18 cellular contexts compared by ENCODE assay signal in genomic region chr4:1230316-1230715, GRCh38. TPM values are rescaled to one million over a fixed set of nuclear protein-coding genes. Genes with fewer than 3 reads are reported as not detected.
A peak's percentile ranks its signal among the peaks of the same experiment; 100 is the strongest.
DNase-seq lines count a peak whose midpoint lies in the region; ATAC-seq and TF ChIP-seq lines count a peak whose summit lies in the region.
"Had no signal": no experiment of that assay in that cellular context is flagged by ENCODE, and none has a peak within 500 bp of the region (broad histone marks: within the 10 kb centered on the region; RNA-seq: fewer than 3 reads in every experiment).

No MANE protein-coding gene starts in this region.

- H2AFZ ChIP-seq in neuronal stem cell (ENCODE audit: low read length), result no peak overlapping the region
- H2AFZ ChIP-seq: GM23248 had no signal

- DNase-seq in activated naive CD8-positive, alpha-beta T cell treated with anti-CD3 and anti-CD28 coated beads, Interleukin-2, amount 10 ng/mL, durations not matched to agents 7 days and 5 days, result no peak
- DNase-seq in activated naive CD8-positive, alpha-beta T cell treated with anti-CD3 and anti-CD28 coated beads for 36 hours, result no peak
- DNase-seq in RWPE1 (ENCODE audit: low spot score) (no peak), neuronal stem cell (ENCODE audit: low spot score) (no peak), type B pancreatic cell (ENCODE audit: extremely low spot score, unreplicated experiment) (no peak)
- DNase-seq: Caco-2; CD4-positive, CD25-positive, alpha-beta regulatory T cell; CD8-positive, alpha-beta T cell; DMS153; DND-41; GM23248; H9 had no signal

- ATAC-seq in activated naive CD8-positive, alpha-beta T cell treated with anti-CD3 and anti-CD28 coated beads, Interleukin-2, amount 10 ng/mL, durations not matched to agents 7 days and 5 days (ENCODE audit: low read depth), result peak; percentile 6
- ATAC-seq in GM21360 (IDR thresholded peaks at IDR 0.05; ENCODE audit: unreplicated experiment), result no peak
- ATAC-seq: CD8-positive, alpha-beta T cell; HCT116 had no signal

- no peak overlapping the region for H4K91ac ChIP-seq in neuronal stem cell (ENCODE audit: low read depth, low read length, poor library complexity)

- peaks cover 51% of the 10 kb centered on the region for H3K79me1 ChIP-seq in neuronal stem cell (ENCODE audit: low read depth, low read length)

- H3K9ac ChIP-seq in neuronal stem cell (ENCODE audit: low read depth, low read length, poor library complexity), result no peak overlapping the region
- H3K9ac ChIP-seq: BLaER1, GM23248 had no signal

- H3K27me3 Mint-ChIP-seq in activated naive CD8-positive, alpha-beta T cell treated with anti-CD3 and anti-CD28 coated beads, Interleukin-2, amount 10 ng/mL, durations not matched to agents 7 days and 5 days, result no peaks in the 10 kb centered on the region
- no peaks in the 10 kb centered on the region for H3K27me3 Mint-ChIP-seq in activated naive CD8-positive, alpha-beta T cell treated with anti-CD3 and anti-CD28 coated beads for 36 hours
- no peaks in the 10 kb centered on the region for H3K27me3 Mint-ChIP-seq in type B pancreatic cell
- H3K27me3 Mint-ChIP-seq: B cell; CD4-positive, CD25-positive, alpha-beta regulatory T cell had no signal

- no peak overlapping the region for H3K4me2 ChIP-seq in neuronal stem cell (ENCODE audit: insufficient read depth, low read length, poor library complexity, severe bottlenecking)
- H3K4me2 ChIP-seq: BLaER1 had no signal

- no peaks in the 10 kb centered on the region for H3K9me3 Mint-ChIP-seq in activated naive CD8-positive, alpha-beta T cell treated with anti-CD3 and anti-CD28 coated beads, Interleukin-2, amount 10 ng/mL, durations not matched to agents 7 days and 5 days
- H3K9me3 Mint-ChIP-seq in activated naive CD8-positive, alpha-beta T cell treated with anti-CD3 and anti-CD28 coated beads for 36 hours, result no peaks in the 10 kb centered on the region
- no peaks in the 10 kb centered on the region for H3K9me3 Mint-ChIP-seq in type B pancreatic cell
- H3K9me3 Mint-ChIP-seq: CD4-positive, CD25-positive, alpha-beta regulatory T cell; CD8-positive, alpha-beta T cell; H9 had no signal

- H3K4me3 ChIP-seq in neuronal stem cell (ENCODE audit: low read length in 2 of 2), result no peak overlapping the region
- H3K4me3 ChIP-seq: BLaER1, GM23248 had no signal

- no peak overlapping the region for H2BK15ac ChIP-seq in neuronal stem cell (ENCODE audit: low read length)

- no peak overlapping the region for H2AK5ac ChIP-seq in neuronal stem cell (ENCODE audit: low read depth, low read length)

- TF ChIP-seq CTCF in RWPE1 (conservative IDR thresholded peaks at IDR 0.05; ENCODE audit: low read depth) (no peak), type B pancreatic cell (conservative IDR thresholded peaks at IDR 0.05) (no peak)

- H4K8ac ChIP-seq in neuronal stem cell (ENCODE audit: low read depth, low read length), result no peak overlapping the region

- no peak overlapping the region for H3K27ac Mint-ChIP-seq in activated naive CD8-positive, alpha-beta T cell treated with anti-CD3 and anti-CD28 coated beads, Interleukin-2, amount 10 ng/mL, durations not matched to agents 7 days and 5 days
- H3K27ac Mint-ChIP-seq in activated naive CD8-positive, alpha-beta T cell treated with anti-CD3 and anti-CD28 coated beads for 36 hours, result no peak overlapping the region
- H3K27ac Mint-ChIP-seq in type B pancreatic cell, result no peak overlapping the region
- H3K27ac Mint-ChIP-seq: B cell; CD4-positive, CD25-positive, alpha-beta regulatory T cell; CD8-positive, alpha-beta T cell had no signal

- no peak overlapping the region for H2BK5ac ChIP-seq in neuronal stem cell (ENCODE audit: low read length)

- H3K27me3 ChIP-seq in neuronal stem cell (ENCODE audit: control insufficient read depth in 3 of 3, insufficient read depth in 3 of 3, low read depth in 1 of 3, low read length in 3 of 3), result peaks cover 0 to 2% (median 0%) of the 10 kb centered on the region in 3 experiments
- H3K27me3 ChIP-seq: BLaER1 had no signal

- peaks cover 29% of the 10 kb centered on the region for H3K36me3 Mint-ChIP-seq in activated naive CD8-positive, alpha-beta T cell treated with anti-CD3 and anti-CD28 coated beads, Interleukin-2, amount 10 ng/mL, durations not matched to agents 7 days and 5 days
- H3K36me3 Mint-ChIP-seq in activated naive CD8-positive, alpha-beta T cell treated with anti-CD3 and anti-CD28 coated beads for 36 hours, result peaks cover 20% of the 10 kb centered on the region
- peaks cover 12% of the 10 kb centered on the region for H3K36me3 Mint-ChIP-seq in type B pancreatic cell

- no peak overlapping the region for H3K18ac ChIP-seq in neuronal stem cell (ENCODE audit: low read length)

- peaks cover 0 to 16% of the 10 kb centered on the region in 2 donors for H3K4me1 ChIP-seq in neuronal stem cell (ENCODE audit: control insufficient read depth in 2 of 2, insufficient read depth in 1 of 2, low read depth in 1 of 2, low read length in 2 of 2)
- H3K4me1 ChIP-seq: Caco-2 had no signal

- H3K4me1 Mint-ChIP-seq in activated naive CD8-positive, alpha-beta T cell treated with anti-CD3 and anti-CD28 coated beads, Interleukin-2, amount 10 ng/mL, durations not matched to agents 7 days and 5 days, result peaks cover 5% of the 10 kb centered on the region
- H3K4me1 Mint-ChIP-seq in activated naive CD8-positive, alpha-beta T cell treated with anti-CD3 and anti-CD28 coated beads for 36 hours, result peaks cover 2% of the 10 kb centered on the region
- peaks cover 15% of the 10 kb centered on the region for H3K4me1 Mint-ChIP-seq in type B pancreatic cell (ENCODE audit: unreplicated experiment)
- H3K4me1 Mint-ChIP-seq: B cell, H9 had no signal

- H3K23ac ChIP-seq in neuronal stem cell (ENCODE audit: low read depth, low read length, poor library complexity), result peak overlapping the region; percentile 90

- peaks cover 0 to 5% of the 10 kb centered on the region in 2 donors for H3K9me3 ChIP-seq in neuronal stem cell (replicated peaks in 1 of 2; ENCODE audit: control insufficient read depth in 2 of 2, insufficient read depth in 1 of 2, low read depth in 1 of 2, low read length in 2 of 2)
- H3K9me3 ChIP-seq: BLaER1, Caco-2 had no signal

- POLR2A ChIA-PET in activated naive CD8-positive, alpha-beta T cell treated with anti-CD3 and anti-CD28 coated beads, Interleukin-2, amount 10 ng/mL, durations not matched to agents 7 days and 5 days (lab: Charles Lee), result no interaction called here
- POLR2A ChIA-PET in RWPE1 (lab: Yijun Ruan, JAX; ENCODE audit: low non-redundant PET), result no interaction called here

- H2BK12ac ChIP-seq in neuronal stem cell (ENCODE audit: low read length), result no peak overlapping the region

- H3K4ac ChIP-seq in neuronal stem cell (ENCODE audit: low read length), result no peak overlapping the region

- H3K27ac ChIP-seq in RWPE1 (peak overlapping the region; percentile 87), neuronal stem cell (replicated peaks; ENCODE audit: low read length) (no peak overlapping the region)
- H3K27ac ChIP-seq: 22Rv1, BLaER1, C4-2B, GM23248 had no signal

- H3K36me3 ChIP-seq in neuronal stem cell (replicated peaks in 1 of 2; ENCODE audit: control insufficient read depth in 2 of 2, insufficient read depth in 2 of 2, low read length in 2 of 2), result peaks cover 81 to 91% of the 10 kb centered on the region in 2 donors

- CTCF ChIA-PET in RWPE1 (lab: Yijun Ruan, JAX), result no interaction called here

- H3K14ac ChIP-seq in neuronal stem cell (ENCODE audit: low read length), result no peak overlapping the region

- H3K4me3 Mint-ChIP-seq in activated naive CD8-positive, alpha-beta T cell treated with anti-CD3 and anti-CD28 coated beads, Interleukin-2, amount 10 ng/mL, durations not matched to agents 7 days and 5 days, result no peak overlapping the region
- H3K4me3 Mint-ChIP-seq in activated naive CD8-positive, alpha-beta T cell treated with anti-CD3 and anti-CD28 coated beads for 36 hours, result no peak overlapping the region
- H3K4me3 Mint-ChIP-seq in type B pancreatic cell, result no peak overlapping the region
- H3K4me3 Mint-ChIP-seq: B cell; CD4-positive, CD25-positive, alpha-beta regulatory T cell; CD8-positive, alpha-beta T cell; H9 had no signal

- WGBS in neuronal stem cell (ENCODE audit: extremely low coverage in 2 of 2, insufficient read length in 2 of 2, insufficient replicate concordance in 1 of 2), 2 donors, result no CpG with 5 or more reads among the region's 22 CpGs

- no peak overlapping the region for H2BK120ac ChIP-seq in neuronal stem cell (ENCODE audit: low read depth, low read length)

RNA-seq across cellular contexts. Expression of gene CTBP1, which starts 18.6 kb away (rescaled TPM):
- 100 to 1,000 TPM; 194 to 211 TPM for total RNA-seq in activated naive CD8-positive, alpha-beta T cell treated with anti-CD3 and anti-CD28 coated beads, Interleukin-2, amount 10 ng/mL, durations not matched to agents 7 days and 5 days
- total RNA-seq in activated naive CD8-positive, alpha-beta T cell treated with anti-CD3 and anti-CD28 coated beads for 36 hours, result 100 to 1,000 TPM; 135 to 141 TPM
- polyA plus RNA-seq in neuronal stem cell (2013, experiment 1 of 2), result 151 TPM
- 149 TPM for polyA plus RNA-seq in neuronal stem cell (2013, experiment 2 of 2)
- 147 and 165 TPM in 2 replicates for total RNA-seq in type B pancreatic cell (ENCODE audit: low replicate concordance)

RNA-seq across cellular contexts. Expression of gene SPON2, which starts 57.9 kb away (rescaled TPM):
- total RNA-seq in activated naive CD8-positive, alpha-beta T cell treated with anti-CD3 and anti-CD28 coated beads, Interleukin-2, amount 10 ng/mL, durations not matched to agents 7 days and 5 days, result 10 to 100 TPM; 18.5 to 18.8 TPM
- 1 to 10 TPM; 6.5 to 6.8 TPM for total RNA-seq in activated naive CD8-positive, alpha-beta T cell treated with anti-CD3 and anti-CD28 coated beads for 36 hours
- 5.9 TPM for polyA plus RNA-seq in neuronal stem cell (2013, experiment 1 of 2)
- 5.8 TPM for polyA plus RNA-seq in neuronal stem cell (2013, experiment 2 of 2)
- 8.8 and 10.4 TPM in 2 replicates for total RNA-seq in type B pancreatic cell (ENCODE audit: low replicate concordance)

RNA-seq across cellular contexts. Expression of gene MAEA, which starts 59.4 kb away (rescaled TPM):
- 10 to 100 TPM; 73.2 to 82.9 TPM for total RNA-seq in activated naive CD8-positive, alpha-beta T cell treated with anti-CD3 and anti-CD28 coated beads, Interleukin-2, amount 10 ng/mL, durations not matched to agents 7 days and 5 days
- total RNA-seq in activated naive CD8-positive, alpha-beta T cell treated with anti-CD3 and anti-CD28 coated beads for 36 hours, result 10 to 100 TPM; 51.3 to 53.2 TPM
- polyA plus RNA-seq in neuronal stem cell (2013, experiment 1 of 2), result 38.4 TPM
- 37.0 TPM for polyA plus RNA-seq in neuronal stem cell (2013, experiment 2 of 2)
- 81.5 and 98.7 TPM in 2 replicates for total RNA-seq in type B pancreatic cell (ENCODE audit: low replicate concordance)
